25 cellular contexts compared by ENCODE assay signal in genomic region chr3:45527727-45528126, GRCh38.
"Had no signal": no experiment of that assay in that cellular context is flagged by ENCODE, and none has a peak within 500 bp of the region (broad histone marks: within the 10 kb centered on the region; RNA-seq: fewer than 3 reads in every experiment).

No MANE protein-coding gene starts in this region.

- H3K9me3 Mint-ChIP-seq: activated CD4-positive, alpha-beta memory T cell treated with anti-CD3 and anti-CD28 coated beads for 36 hours; activated naive CD8-positive, alpha-beta T cell treated with anti-CD3 and anti-CD28 coated beads, Interleukin-2, amount 10 ng/mL, durations not matched to agents 7 days and 5 days; central memory CD8-positive, alpha-beta T cell had no signal

- H3K27me3 ChIP-seq: adrenal gland, MG63, SJCRH30 had no signal

- H3K4me2 ChIP-seq: KMS-11, SK-N-SH had no signal

- H3K4me3 Mint-ChIP-seq: activated CD4-positive, alpha-beta memory T cell treated with anti-CD3 and anti-CD28 coated beads for 36 hours; activated naive CD8-positive, alpha-beta T cell treated with anti-CD3 and anti-CD28 coated beads, Interleukin-2, amount 10 ng/mL, durations not matched to agents 7 days and 5 days; central memory CD8-positive, alpha-beta T cell had no signal

- ATAC-seq: Panc1 had no signal

- H3K9ac ChIP-seq: KMS-11, SK-N-SH had no signal

- H3K27ac ChIP-seq: adrenal gland, KMS-11, SJCRH30, VCaP had no signal

- H3K4me3 ChIP-seq: adrenal gland, MG63, SJCRH30 had no signal

- H3K27me3 Mint-ChIP-seq: activated CD4-positive, alpha-beta memory T cell treated with anti-CD3 and anti-CD28 coated beads for 36 hours; activated naive CD8-positive, alpha-beta T cell treated with anti-CD3 and anti-CD28 coated beads, Interleukin-2, amount 10 ng/mL, durations not matched to agents 7 days and 5 days; central memory CD8-positive, alpha-beta T cell had no signal

- DNase-seq: activated naive CD8-positive, alpha-beta T cell treated with anti-CD3 and anti-CD28 coated beads, Interleukin-2, amount 10 ng/mL, durations not matched to agents 7 days and 5 days; activated T-cell treated with anti-CD3 and anti-CD28 coated beads for 4 hours; adrenal gland; anterior cingulate cortex; NCI-H1105; NCI-H1436; NCI-H1694 treated with DMSO at 0.1 percent for 48 hours; NCI-H2029 treated with DMSO at 0.1 percent for 48 hours; NCI-H345; NCI-H510A; NCI-H526 treated with DMSO at 0.1 percent for 48 hours; NCI-H82; NK-92 treated with Interleukin-12 subunit alpha and Interleukin-12 subunit beta, amount 100 ng/mL, for 24 hours; OCI-M1; Right ventricle myocardium superior; RPMI8226; SJCRH30; SK-N-SH; T-helper 1 cell had no signal

- H3K4me1 ChIP-seq: adrenal gland, SJCRH30 had no signal

- H3K27ac Mint-ChIP-seq: activated CD4-positive, alpha-beta memory T cell treated with anti-CD3 and anti-CD28 coated beads for 36 hours; activated naive CD8-positive, alpha-beta T cell treated with anti-CD3 and anti-CD28 coated beads, Interleukin-2, amount 10 ng/mL, durations not matched to agents 7 days and 5 days had no signal

- H3K36me3 ChIP-seq: MG63 had no signal

- H3K9me3 ChIP-seq: adrenal gland, MG63, SJCRH30, SK-N-SH had no signal

- H3K4me1 Mint-ChIP-seq: central memory CD8-positive, alpha-beta T cell had no signal
